In genomic region chr17:58760248-58760647, GRCh38 we compare ENCODE assay signal across 34 cellular contexts. TPM values are rescaled to one million over a fixed set of nuclear protein-coding genes. Genes with fewer than 3 reads are reported as not detected.
"Had no signal": no experiment of that assay in that cellular context is flagged by ENCODE, and none has a peak within 500 bp of the region (broad histone marks: within the 10 kb centered on the region; RNA-seq: fewer than 3 reads in every experiment).

No MANE protein-coding gene starts in this region.

- H3K36me3 Mint-ChIP-seq: activated CD4-positive, alpha-beta memory T cell treated with anti-CD3 and anti-CD28 coated beads for 36 hours; activated naive CD8-positive, alpha-beta T cell treated with anti-CD3 and anti-CD28 coated beads for 36 hours had no signal

- H3K27me3 ChIP-seq: adrenal gland, testis had no signal

- H3K27ac ChIP-seq: adrenal gland, body of pancreas, cardiac muscle cell, colonic mucosa, epithelial cell of prostate, esophagus squamous epithelium, left lung, lower lobe of right lung, testis, WERI-Rb-1 had no signal

- H3K27ac Mint-ChIP-seq: activated CD4-positive, alpha-beta memory T cell treated with anti-CD3 and anti-CD28 coated beads for 36 hours; activated CD4-positive, alpha-beta T cell treated with anti-CD3 and anti-CD28 coated beads, Interleukin-2, amount 10 ng/mL, durations not matched to agents 24 days and 14 days; activated naive CD4-positive, alpha-beta T cell treated with anti-CD3 and anti-CD28 coated beads for 36 hours; activated naive CD8-positive, alpha-beta T cell treated with anti-CD3 and anti-CD28 coated beads for 36 hours; activated T-helper 1 cell treated with anti-CD3 and anti-CD28 coated beads, Interleukin-12 subunit alpha, Interleukin-12 subunit beta, Interleukin-2, Interleukin-4 antibody, amounts not matched to agents 30 ng/mL and 10 ng/mL and 1 ng/mL, durations not matched to agents 14 hours and 24 hours and 36 hours; naive thymus-derived CD8-positive, alpha-beta T cell had no signal

- DNase-seq: activated CD4-positive, alpha-beta memory T cell treated with anti-CD3 and anti-CD28 coated beads for 36 hours; activated CD4-positive, alpha-beta T cell treated with anti-CD3 and anti-CD28 coated beads, Interleukin-2, amount 10 ng/mL, durations not matched to agents 24 days and 14 days; activated CD8-positive, alpha-beta memory T cell treated with anti-CD3 and anti-CD28 coated beads, Interleukin-2, amount 50 U/mL, for 4 hours; activated effector memory CD4-positive, alpha-beta T cell treated with anti-CD3 and anti-CD28 coated beads, Interleukin-2, amount 50 U/mL, for 16 hours; activated naive CD4-positive, alpha-beta T cell treated with anti-CD3 and anti-CD28 coated beads for 36 hours; activated naive CD8-positive, alpha-beta T cell treated with anti-CD3 and anti-CD28 coated beads for 36 hours; activated T-cell treated with anti-CD3 and anti-CD28 coated beads, Interleukin-2, amount 50 U/mL, for 1 hour; adrenal gland; aorta; body of pancreas; cerebellar nuclear complex; colonic mucosa; effector CD8-positive, alpha-beta T cell; esophagus squamous epithelium; foreskin melanocyte; kidney glomerular epithelial cell; left lung; lower lobe of right lung; mesenchymal stem cell; naive thymus-derived CD8-positive, alpha-beta T cell; posterior cingulate gyrus; right cardiac atrium; stimulated activated CD4-positive, alpha-beta T cell treated with anti-CD3 and anti-CD28 coated beads, Interleukin-15, amount 100 ng/mL, for 24 hours; stimulated activated CD4-positive, alpha-beta T cell treated with anti-CD3 and anti-CD28 coated beads, Interleukin-2, amount 100 ng/mL, for 24 hours; stimulated activated naive CD4-positive, alpha-beta T cell; T-helper 9 cell; testis; trophoblast cell; WERI-Rb-1 had no signal

- H3K4me1 ChIP-seq: testis had no signal

- H3K4me3 ChIP-seq: adrenal gland, body of pancreas, cardiac muscle cell, colonic mucosa, esophagus squamous epithelium, left lung, lower lobe of right lung, testis had no signal

- ATAC-seq: activated CD4-positive, CD25-positive, alpha-beta regulatory T cell treated with anti-CD3 and anti-CD28 coated beads, Interleukin-2, amount 50 U/mL, for 24 hours; body of pancreas; left lung; lower lobe of right lung; naive thymus-derived CD8-positive, alpha-beta T cell; right cardiac atrium had no signal

- H3K4me3 Mint-ChIP-seq: activated CD4-positive, alpha-beta memory T cell treated with anti-CD3 and anti-CD28 coated beads for 36 hours; activated CD4-positive, alpha-beta T cell treated with anti-CD3 and anti-CD28 coated beads, Interleukin-2, amount 10 ng/mL, durations not matched to agents 24 days and 14 days; activated naive CD4-positive, alpha-beta T cell treated with anti-CD3 and anti-CD28 coated beads for 36 hours; activated naive CD8-positive, alpha-beta T cell treated with anti-CD3 and anti-CD28 coated beads for 36 hours; activated T-helper 1 cell treated with anti-CD3 and anti-CD28 coated beads, Interleukin-12 subunit alpha, Interleukin-12 subunit beta, Interleukin-2, Interleukin-4 antibody, amounts not matched to agents 30 ng/mL and 10 ng/mL and 1 ng/mL, durations not matched to agents 14 hours and 24 hours and 36 hours; naive thymus-derived CD8-positive, alpha-beta T cell had no signal

- H3K9me3 ChIP-seq: adrenal gland, body of pancreas, colonic mucosa, esophagus squamous epithelium, left lung, lower lobe of right lung, testis had no signal

- H3K36me3 ChIP-seq: adrenal gland, cardiac muscle cell, colonic mucosa, esophagus squamous epithelium, left lung, lower lobe of right lung had no signal

- H3K9me3 Mint-ChIP-seq: activated CD4-positive, alpha-beta memory T cell treated with anti-CD3 and anti-CD28 coated beads for 36 hours; activated naive CD4-positive, alpha-beta T cell treated with anti-CD3 and anti-CD28 coated beads for 36 hours; activated naive CD8-positive, alpha-beta T cell treated with anti-CD3 and anti-CD28 coated beads for 36 hours; activated T-helper 1 cell treated with anti-CD3 and anti-CD28 coated beads, Interleukin-12 subunit alpha, Interleukin-12 subunit beta, Interleukin-2, Interleukin-4 antibody, amounts not matched to agents 30 ng/mL and 10 ng/mL and 1 ng/mL, durations not matched to agents 14 hours and 24 hours and 36 hours; naive thymus-derived CD8-positive, alpha-beta T cell had no signal

RNA-seq across cellular contexts. Expression of gene PPM1E, which starts 4.6 kb away (rescaled TPM):
- total RNA-seq: glomerular endothelial cell; naive thymus-derived CD8-positive, alpha-beta T cell had no signal
